In genomic region chrX:39773923-39774803, GRCh38 we compare ENCODE assay signal across 10 cellular contexts.
A peak's percentile ranks its signal among the peaks of the same experiment; 100 is the strongest.
DNase-seq lines count a peak whose midpoint lies in the region; ATAC-seq, FAIRE-seq and TF ChIP-seq lines count a peak whose summit lies in the region.
"Had no signal": no experiment of that assay in that cellular context is flagged by ENCODE, and none has a peak within 500 bp of the region (broad histone marks: within the 10 kb centered on the region; RNA-seq: fewer than 3 reads in every experiment).

No MANE protein-coding gene starts in this region.

- no peak for TF ChIP-seq POLR2A in ovary (IDR thresholded peaks at IDR 0.05)

- H4K20me1 ChIP-seq in astrocyte (ENCODE audit: insufficient read depth, low read length), result no peaks in the 10 kb centered on the region
- H4K20me1 ChIP-seq in neural progenitor cell (ENCODE audit: low read depth), result no peaks in the 10 kb centered on the region

- H3K4me3 ChIP-seq in HUES48 (ENCODE audit: low read depth, low read length), result no peak overlapping the region
- H3K4me3 ChIP-seq in astrocyte (ENCODE audit: insufficient read depth, low read depth, low read length), result no peak overlapping the region
- H3K4me3 ChIP-seq in pancreas, result peak overlapping the region in 2 of 4 donors; percentile 17 to 33
- H3K4me3 ChIP-seq in ovary, result no peak overlapping the region
- no peak overlapping the region for H3K4me3 ChIP-seq in neural progenitor cell

- H3K27ac Mint-ChIP-seq in astrocyte (ENCODE audit: unreplicated experiment) (no peak overlapping the region), neural progenitor cell (no peak overlapping the region)

- H3K79me2 ChIP-seq in astrocyte (ENCODE audit: insufficient read depth, low read length) (no peaks in the 10 kb centered on the region), neural progenitor cell (ENCODE audit: low read depth) (no peaks in the 10 kb centered on the region)
- H3K79me2 ChIP-seq: parathyroid adenoma had no signal

- WGBS in pancreas, 2 donors, result 8 to 20% methylated on average over 20 of the region's 20 CpGs
- WGBS in ovary, 3 donors, result 62 to 67% (median 66%) methylated on average over 20 of the region's 20 CpGs

- H3K27me3 Mint-ChIP-seq in astrocyte (ENCODE audit: low read depth, unreplicated experiment) (peaks cover 3% of the 10 kb centered on the region), neural progenitor cell (ENCODE audit: insufficient read depth, low read depth) (peaks cover 7% of the 10 kb centered on the region)

- peak in 3 of 5 donors; percentile 4 to 66 (median 12) for DNase-seq in T-helper 1 cell
- peak; percentile 49 for DNase-seq in astrocyte (ENCODE audit: low read depth)
- DNase-seq in pancreas, result peak in 3 of 6 donors; percentile 31 to 47 (median 37)
- no peak for DNase-seq in C1 segment of cervical spinal cord (lab: John Stamatoyannopoulos, UW)
- DNase-seq in ovary, result no peak
- no peak for DNase-seq in neural progenitor cell (ENCODE audit: low spot score)
- DNase-seq: MM.1S had no signal

- H3K36me3 Mint-ChIP-seq in astrocyte (ENCODE audit: low read depth, unreplicated experiment) (no peaks in the 10 kb centered on the region), neural progenitor cell (no peaks in the 10 kb centered on the region)

- no peaks in the 10 kb centered on the region for H3K27me3 ChIP-seq in HUES48 (ENCODE audit: control insufficient read depth, insufficient read depth, low read length)
- H3K27me3 ChIP-seq in astrocyte (ENCODE audit: insufficient read depth, low read length), result no peaks in the 10 kb centered on the region
- no peaks in the 10 kb centered on the region for H3K27me3 ChIP-seq in pancreas
- no peaks in the 10 kb centered on the region for H3K27me3 ChIP-seq in ovary
- no peaks in the 10 kb centered on the region for H3K27me3 ChIP-seq in neural progenitor cell

- H3K27ac ChIP-seq in HUES48 (ENCODE audit: low read depth, low read length) (peak overlapping the region; percentile 86), astrocyte (ENCODE audit: low read depth, low read length) (no peak overlapping the region), pancreas (peak overlapping the region; percentile 61 to 86 (median 80)), ovary (no peak overlapping the region), neural progenitor cell (no peak overlapping the region)
- H3K27ac ChIP-seq: parathyroid adenoma had no signal

- no peak for TF ChIP-seq EP300 in ovary (IDR thresholded peaks at IDR 0.05)

- peaks cover 18% of the 10 kb centered on the region for H3F3A ChIP-seq in neural progenitor cell (ENCODE audit: low read depth)

- H3K4me1 ChIP-seq in HUES48 (ENCODE audit: control insufficient read depth, insufficient read depth, low read length) (peaks cover 42% of the 10 kb centered on the region), astrocyte (ENCODE audit: insufficient read depth, low read length) (peaks cover 16% of the 10 kb centered on the region), pancreas (peaks cover 17 to 25% (median 22%) of the 10 kb centered on the region in 3 donors), ovary (ENCODE audit: insufficient read depth) (peaks cover 5% of the 10 kb centered on the region), neural progenitor cell (peaks cover 19% of the 10 kb centered on the region)
- H3K4me1 ChIP-seq: parathyroid adenoma had no signal

- ATAC-seq in pancreas (peak; percentile 59 to 68 (median 64)), HG02938 (IDR thresholded peaks at IDR 0.05; ENCODE audit: unreplicated experiment) (no peak)

- intact Hi-C loops in pancreas (cut with DNase I) (no loop called here), ovary (cut with DNase I) (no loop called here)

- H3K9ac ChIP-seq in HUES48 (ENCODE audit: low read depth, low read length) (no peak overlapping the region), astrocyte (ENCODE audit: low read length) (no peak overlapping the region), neural progenitor cell (no peak overlapping the region)
- H3K9ac ChIP-seq: parathyroid adenoma had no signal

- no peaks in the 10 kb centered on the region; the same call in 1 of the 2 replicates for H3K9me3 ChIP-seq in HUES48 (ENCODE audit: control insufficient read depth, insufficient read depth, low read length)
- H3K9me3 ChIP-seq in astrocyte (ENCODE audit: insufficient read depth, low read depth, low read length), result no peaks in the 10 kb centered on the region
- no peaks in the 10 kb centered on the region for H3K9me3 ChIP-seq in pancreas
- H3K9me3 ChIP-seq in ovary, result no peaks in the 10 kb centered on the region
- H3K9me3 ChIP-seq in neural progenitor cell (ENCODE audit: low read depth), result no peaks in the 10 kb centered on the region

- H3K9me3 Mint-ChIP-seq in astrocyte (ENCODE audit: unreplicated experiment), result peaks cover 3% of the 10 kb centered on the region
- peaks cover 18% of the 10 kb centered on the region for H3K9me3 Mint-ChIP-seq in neural progenitor cell

- H3K36me3 ChIP-seq in HUES48 (ENCODE audit: control insufficient read depth, insufficient read depth, low read length), result no peaks in the 10 kb centered on the region
- H3K36me3 ChIP-seq in astrocyte (ENCODE audit: insufficient read depth, low read length), result no peaks in the 10 kb centered on the region
- H3K36me3 ChIP-seq in pancreas, result no peaks in the 10 kb centered on the region
- no peaks in the 10 kb centered on the region for H3K36me3 ChIP-seq in ovary
- H3K36me3 ChIP-seq in neural progenitor cell, result no peaks in the 10 kb centered on the region

- TF ChIP-seq CTCF in astrocyte (IDR thresholded peaks at IDR 0.05; ENCODE audit: insufficient read depth, low read depth, low read length) (no peak), pancreas (IDR thresholded peaks at IDR 0.05) (no peak), ovary (IDR thresholded peaks at IDR 0.05) (no peak), neural progenitor cell (IDR thresholded peaks at IDR 0.05) (no peak)

- no peak overlapping the region for H3K4me3 Mint-ChIP-seq in astrocyte (ENCODE audit: unreplicated experiment)
- no peak overlapping the region for H3K4me3 Mint-ChIP-seq in neural progenitor cell

- peaks cover 16% of the 10 kb centered on the region for H3K4me1 Mint-ChIP-seq in astrocyte (ENCODE audit: low read depth, unreplicated experiment)
- H3K4me1 Mint-ChIP-seq in neural progenitor cell, result peaks cover 17% of the 10 kb centered on the region

- H2AFZ ChIP-seq in astrocyte (ENCODE audit: low read depth, low read length) (no peak overlapping the region), neural progenitor cell (replicated peaks) (no peak overlapping the region)
- H2AFZ ChIP-seq: parathyroid adenoma had no signal

- peak; percentile 67 for FAIRE-seq in astrocyte (lab: Jason Lieb, UNC)
- peak; percentile 84 for FAIRE-seq in pancreas (lab: Jason Lieb, UNC)

- H3K4me2 ChIP-seq in astrocyte (ENCODE audit: low read length) (no peak overlapping the region), neural progenitor cell (no peak overlapping the region)

Comparison
In these comparisons a context has a peak if more than half of its experiments do, and no peak if none do; other contexts are left out.
1. H3K27ac ChIP-seq: peak in HUES48 (single experiment) and pancreas (4 of 4); none in astrocyte (single experiment), ovary (0 of 2) and neural progenitor cell (single experiment).
2. DNase-seq: peak in T-helper 1 cell (3 of 5) and astrocyte (single experiment); none in C1 segment of cervical spinal cord (0 of 14), ovary (0 of 5) and neural progenitor cell (single experiment).